Comparison of ENCODE assay signal across 23 cellular contexts in the genomic region with DNA sequence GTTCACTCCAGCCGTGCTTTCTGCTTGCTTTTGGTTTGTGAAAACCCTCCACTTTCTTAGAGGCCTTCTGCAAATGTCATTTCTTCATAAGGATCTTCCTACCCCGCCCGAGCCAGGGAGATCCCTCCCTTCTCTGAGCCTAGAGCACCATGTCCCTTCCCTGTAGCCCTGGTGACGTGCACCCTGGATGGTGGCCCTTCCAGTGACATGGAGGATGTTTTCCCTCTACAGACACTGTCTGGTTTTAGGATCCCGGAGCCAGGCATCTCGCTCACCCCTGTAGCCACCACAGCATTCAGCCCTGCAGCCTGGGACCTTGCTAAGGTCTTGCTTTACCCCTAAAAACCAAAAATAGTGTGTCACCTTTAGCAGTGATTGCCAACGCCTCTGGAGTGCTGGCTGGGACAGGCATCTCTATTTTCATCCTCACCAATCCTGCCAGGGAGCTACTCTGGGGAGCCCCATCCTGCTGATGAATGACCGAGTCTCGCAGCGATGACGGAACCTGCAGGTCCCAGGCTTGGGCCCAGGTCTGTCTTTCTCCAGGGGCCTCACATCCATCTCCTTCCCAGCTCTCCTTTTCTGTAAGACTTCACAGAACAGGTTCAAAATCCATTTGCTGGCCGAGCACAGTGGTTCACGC.
DNase-seq lines count a peak whose midpoint lies in the region; ATAC-seq, FAIRE-seq and TF ChIP-seq lines count a peak whose summit lies in the region.
"Had no signal": no experiment of that assay in that cellular context is flagged by ENCODE, and none has a peak within 500 bp of the region (broad histone marks: within the 10 kb centered on the region; RNA-seq: fewer than 3 reads in every experiment).

No MANE protein-coding gene starts in this region.

- no peaks in the 10 kb centered on the region for H3K9me3 Mint-ChIP-seq in T-cell
- H3K9me3 Mint-ChIP-seq: CD8-positive, alpha-beta T cell had no signal

- POLR2A ChIA-PET in T-cell (lab: Charles Lee), result no interaction called here

- H3K36me3 ChIP-seq in left ventricle myocardium inferior (no peaks in the 10 kb centered on the region), bronchial epithelial cell (ENCODE audit: control insufficient read depth, insufficient read depth, low read length) (no peaks in the 10 kb centered on the region), H7 (replicated peaks; ENCODE audit: control insufficient read depth, insufficient read depth, low read length) (no peaks in the 10 kb centered on the region)

- H3K36me3 Mint-ChIP-seq in T-cell, result no peaks in the 10 kb centered on the region
- H3K36me3 Mint-ChIP-seq: CD8-positive, alpha-beta T cell had no signal

- FAIRE-seq in bronchial epithelial cell (lab: Jason Lieb, UNC), result peak; percentile 40
- FAIRE-seq: GM12892, GM18507, HepG2 had no signal

- no peak overlapping the region for H3K27ac Mint-ChIP-seq in T-cell
- H3K27ac Mint-ChIP-seq: CD8-positive, alpha-beta T cell had no signal

- no peak overlapping the region for H3K4me3 Mint-ChIP-seq in T-cell
- H3K4me3 Mint-ChIP-seq: CD8-positive, alpha-beta T cell had no signal

- intact Hi-C loops in Right ventricle myocardium inferior (cut with DNase I) (no loop called here), left ventricle myocardium inferior (cut with micrococcal nuclease) (no loop called here), left ventricle myocardium superior (cut with micrococcal nuclease) (no loop called here)

- peak; percentile 50 for ATAC-seq in Right ventricle myocardium inferior
- peak; percentile 86 for ATAC-seq in left ventricle myocardium superior
- no peak for ATAC-seq in GM21737 (IDR thresholded peaks at IDR 0.05; ENCODE audit: unreplicated experiment)
- no peak for ATAC-seq in T-cell (replicated peaks in 1 of 4)
- ATAC-seq: CD8-positive, alpha-beta T cell; HepG2 had no signal

- DNase-seq in Right ventricle myocardium inferior (ENCODE audit: missing footprints), result peak; percentile 55
- no peak for DNase-seq in left ventricle myocardium inferior
- no peak for DNase-seq in bronchial epithelial cell (ENCODE audit: low read depth)
- DNase-seq in left ventricle myocardium superior, result no peak
- no peak for DNase-seq in T-cell
- no peak for DNase-seq in H7
- DNase-seq in activated effector memory CD4-positive, alpha-beta T cell treated with Interleukin-2 at 50 U/mL for 16 hours, result no peak
- DNase-seq: 8988T; Calu3; CD8-positive, alpha-beta T cell; GOT3; KBM-7; NCI-H1417; NCI-H187 treated with DMSO at 0.1 percent for 48 hours; NCI-H226; NCI-H524; NCI-H82; OCI-M1; SHP77 treated with DMSO at 0.1 percent for 48 hours had no signal

- H3K9me3 ChIP-seq in left ventricle myocardium inferior (replicated peaks), result no peaks in the 10 kb centered on the region

- no peaks in the 10 kb centered on the region for H3K4me1 Mint-ChIP-seq in T-cell

- H3K27me3 ChIP-seq in left ventricle myocardium inferior (ENCODE audit: low read depth), result peaks cover 4% of the 10 kb centered on the region
- H3K27me3 ChIP-seq in bronchial epithelial cell (ENCODE audit: control insufficient read depth, insufficient read depth, low read length), result peaks cover 2% of the 10 kb centered on the region
- no peaks in the 10 kb centered on the region for H3K27me3 ChIP-seq in H7 (ENCODE audit: control insufficient read depth, insufficient read depth, low read length)

- CTCF ChIA-PET in T-cell (lab: Charles Lee), result interaction anchor here in 1 of 2 donors (0.6 kb wide), 1 partner anchor 723 kb away, joined by 10 read pairs; no protein-coding TSS in a partner anchor

- no peak overlapping the region for H3K27ac ChIP-seq in left ventricle myocardium inferior (replicated peaks)

- H3K4me1 ChIP-seq in left ventricle myocardium inferior, result peaks cover 9% of the 10 kb centered on the region

- H3K27me3 Mint-ChIP-seq in T-cell, result peaks cover 8 to 11% of the 10 kb centered on the region in 2 donors

- TF ChIP-seq CTCF in left ventricle myocardium inferior (IDR thresholded peaks at IDR 0.05; ENCODE audit: borderline replicate concordance), result no peak
- TF ChIP-seq CTCF in bronchial epithelial cell (IDR thresholded peaks at IDR 0.05; ENCODE audit: insufficient read depth, low read length, severe bottlenecking), result no peak

- no peak overlapping the region for H3K4me3 ChIP-seq in left ventricle myocardium inferior
- no peak overlapping the region for H3K4me3 ChIP-seq in bronchial epithelial cell (ENCODE audit: low read depth, low read length)
- no peak overlapping the region for H3K4me3 ChIP-seq in H7 (ENCODE audit: insufficient read depth, low read depth, low read length)

Comparison
In these comparisons a context has a peak if more than half of its experiments do, and no peak if none do; other contexts are left out.
1. ATAC-seq: peak in Right ventricle myocardium inferior (single experiment) and left ventricle myocardium superior (single experiment); none in GM21737 (single experiment) and T-cell (0 of 4).